ENCODE assay signal across 18 cellular contexts in the genomic region with DNA sequence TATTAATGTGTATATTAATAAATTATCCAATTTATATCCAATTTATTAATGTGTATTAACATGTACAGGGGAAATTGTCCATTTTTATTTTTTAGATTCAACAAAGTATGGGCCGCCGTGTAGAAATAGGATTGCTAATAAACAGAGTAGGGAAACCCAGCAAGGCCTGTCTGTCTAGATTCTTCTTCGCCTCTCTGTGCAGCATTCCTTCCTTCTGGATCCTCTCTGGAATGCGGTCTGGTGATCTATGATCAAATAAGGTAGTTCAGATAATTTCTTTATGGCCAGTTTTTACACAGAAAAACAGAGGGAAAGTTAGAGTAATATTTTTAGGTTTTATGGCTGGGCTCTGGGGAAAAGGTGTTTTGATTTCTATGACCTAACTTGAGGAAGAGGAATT.
"Had no signal": no experiment of that assay in that cellular context is flagged by ENCODE, and none has a peak within 500 bp of the region (broad histone marks: within the 10 kb centered on the region; RNA-seq: fewer than 3 reads in every experiment).

No MANE protein-coding gene starts in this region.

- H3K9me3 Mint-ChIP-seq: activated T-helper 17 cell treated with anti-CD3 and anti-CD28 coated beads, Interleukin-2, amount 50 U/mL, for 72 hours; stimulated activated naive CD8-positive, alpha-beta T cell treated with anti-CD3 and anti-CD28 coated beads, Interleukin-15, amount 100 ng/mL, for 72 hours; T-cell had no signal

- ATAC-seq: activated T-helper 17 cell treated with anti-CD3 and anti-CD28 coated beads, Interleukin-2, amount 50 U/mL, for 72 hours; gastroesophageal sphincter; heart right ventricle; left colon; lower lobe of right lung; stimulated activated naive CD8-positive, alpha-beta T cell treated with anti-CD3 and anti-CD28 coated beads, Interleukin-15, amount 100 ng/mL, for 72 hours; T-cell had no signal

- H3K27ac ChIP-seq: breast epithelium, gastroesophageal sphincter, heart right ventricle, lower lobe of right lung, parathyroid adenoma, skin epidermis, testis had no signal

- H3K4me1 ChIP-seq: breast epithelium, parathyroid adenoma, testis had no signal

- H3K36me3 ChIP-seq: breast epithelium, gastroesophageal sphincter, heart right ventricle, lower lobe of right lung had no signal

- H3K36me3 Mint-ChIP-seq: T-cell had no signal

- DNase-seq: activated CD4-positive, alpha-beta T cell treated with anti-CD3 and anti-CD28 coated beads, Interleukin-2, amount 50 U/mL, for 4 hours; activated CD4-positive, CD25-positive, alpha-beta regulatory T cell treated with anti-CD3 and anti-CD28 coated beads, Interleukin-2, amount 50 U/mL, for 72 hours; activated naive CD4-positive, alpha-beta T cell treated with Interleukin-2 at 50 U/mL for 16 hours; anterior cingulate cortex; erythroblast; heart right ventricle; left colon; lower lobe of right lung; retina; stimulated activated naive CD8-positive, alpha-beta T cell treated with anti-CD3 and anti-CD28 coated beads, Interleukin-15, amount 100 ng/mL, for 72 hours; T-cell; T-helper 9 cell; testis had no signal

- H3K27me3 ChIP-seq: breast epithelium, gastroesophageal sphincter, testis had no signal

- H3K4me3 Mint-ChIP-seq: activated T-helper 17 cell treated with anti-CD3 and anti-CD28 coated beads, Interleukin-2, amount 50 U/mL, for 72 hours; stimulated activated naive CD8-positive, alpha-beta T cell treated with anti-CD3 and anti-CD28 coated beads, Interleukin-15, amount 100 ng/mL, for 72 hours; T-cell had no signal

- H3K4me3 ChIP-seq: gastroesophageal sphincter, heart right ventricle, lower lobe of right lung, skin epidermis, testis had no signal

- H3K9ac ChIP-seq: parathyroid adenoma had no signal

- H3K27ac Mint-ChIP-seq: activated T-helper 17 cell treated with anti-CD3 and anti-CD28 coated beads, Interleukin-2, amount 50 U/mL, for 72 hours; stimulated activated naive CD8-positive, alpha-beta T cell treated with anti-CD3 and anti-CD28 coated beads, Interleukin-15, amount 100 ng/mL, for 72 hours; T-cell had no signal

- H3K27me3 Mint-ChIP-seq: activated T-helper 17 cell treated with anti-CD3 and anti-CD28 coated beads, Interleukin-2, amount 50 U/mL, for 72 hours; stimulated activated naive CD8-positive, alpha-beta T cell treated with anti-CD3 and anti-CD28 coated beads, Interleukin-15, amount 100 ng/mL, for 72 hours; T-cell had no signal

- H3K4me1 Mint-ChIP-seq: activated T-helper 17 cell treated with anti-CD3 and anti-CD28 coated beads, Interleukin-2, amount 50 U/mL, for 72 hours had no signal

- H3K9me3 ChIP-seq: breast epithelium, gastroesophageal sphincter, heart right ventricle, lower lobe of right lung, testis had no signal

- H2AFZ ChIP-seq: parathyroid adenoma had no signal

- H3K79me2 ChIP-seq: parathyroid adenoma had no signal
